In genomic region chr15:57533062-57533735, GRCh38 we compare ENCODE assay signal across 15 cellular contexts. TPM values are rescaled to one million over a fixed set of nuclear protein-coding genes. Genes with fewer than 3 reads are reported as not detected.
DNase-seq lines count a peak whose midpoint lies in the region; ATAC-seq and TF ChIP-seq lines count a peak whose summit lies in the region.
"Had no signal": no experiment of that assay in that cellular context is flagged by ENCODE, and none has a peak within 500 bp of the region (broad histone marks: within the 10 kb centered on the region; RNA-seq: fewer than 3 reads in every experiment).

No MANE protein-coding gene starts in this region.

- POLR2A ChIA-PET in RWPE1 (lab: Yijun Ruan, JAX; ENCODE audit: low non-redundant PET): no interaction called here

- H3K27ac ChIP-seq in right atrium auricular region: peak overlapping the region; percentile 8 to 32
- H3K27ac ChIP-seq in ascending aorta: peak overlapping the region; percentile 43 to 60
- H3K27ac ChIP-seq in mesodermal cell (ENCODE audit: low read depth, low read length, severe bottlenecking): peak overlapping the region; percentile 76
- H3K27ac ChIP-seq in RWPE1: no peak overlapping the region

- no peak for TF ChIP-seq CTCF in right atrium auricular region (IDR thresholded peaks at IDR 0.05)
- no peak for TF ChIP-seq CTCF in ascending aorta (IDR thresholded peaks at IDR 0.05)
- no peak for TF ChIP-seq CTCF in RWPE1 (conservative IDR thresholded peaks at IDR 0.05; ENCODE audit: low read depth)

- H3K4me1 ChIP-seq in right atrium auricular region (peaks cover 0 to 35% of the 10 kb centered on the region in 2 donors), ascending aorta (peaks cover 4 to 21% of the 10 kb centered on the region in 2 donors), mesodermal cell (ENCODE audit: control insufficient read depth, insufficient read depth, low read length, poor library complexity, severe bottlenecking) (peaks cover 19% of the 10 kb centered on the region)

- CTCF ChIA-PET in RWPE1 (lab: Yijun Ruan, JAX): interaction anchor here (0.6 to 1.5 kb wide), 3 partner anchors 9 to 26 kb away, joined by 3 to 4 read pairs (median 3); no protein-coding TSS in a partner anchor

- H3K27me3 ChIP-seq in right atrium auricular region: no peaks in the 10 kb centered on the region
- no peaks in the 10 kb centered on the region for H3K27me3 ChIP-seq in ascending aorta

- H3K36me3 ChIP-seq in right atrium auricular region (no peaks in the 10 kb centered on the region), ascending aorta (no peaks in the 10 kb centered on the region), mesodermal cell (ENCODE audit: control insufficient read depth, insufficient read depth, low read length) (peaks cover 94% of the 10 kb centered on the region)
- H3K36me3 ChIP-seq: HAP-1 had no signal

- intact Hi-C loops in left ventricle myocardium superior (cut with micrococcal nuclease) (no loop called here), ascending aorta (cut with DNase I) (loop anchor here (10.0 kb wide), 2 partner anchors 618 to 1038 kb away; partner anchors contain the start of gene TCF12)

- WGBS in mesodermal cell (ENCODE audit: insufficient coverage in 2 of 2), 2 experiments: 86 to 94% methylated on average over 7 of the region's 9 CpGs

- H3K4me3 ChIP-seq in right atrium auricular region (no peak overlapping the region), ascending aorta (no peak overlapping the region), mesodermal cell (ENCODE audit: extremely low read depth, insufficient read depth, low read length, poor library complexity, severe bottlenecking) (no peak overlapping the region)
- H3K4me3 ChIP-seq: HAP-1 had no signal

- ATAC-seq in left ventricle myocardium superior: no peak
- ATAC-seq in HG02588 (IDR thresholded peaks at IDR 0.05; ENCODE audit: unreplicated experiment): no peak
- ATAC-seq: CD8-positive, alpha-beta T cell; PC-3; SK-N-SH treated with all-trans-retinoic acid at 6 μM for 48 hours had no signal

- H3K9me3 ChIP-seq in right atrium auricular region (no peaks in the 10 kb centered on the region), ascending aorta (no peaks in the 10 kb centered on the region), mesodermal cell (ENCODE audit: control insufficient read depth, low read length) (peaks cover 5% of the 10 kb centered on the region)
- H3K9me3 ChIP-seq: HAP-1 had no signal

- no peak for DNase-seq in right atrium auricular region (ENCODE audit: low spot score)
- no peak for DNase-seq in left ventricle myocardium superior
- DNase-seq in ascending aorta (ENCODE audit: low spot score in 2 of 2): no peak
- DNase-seq in SHP77 (lab: John Stamatoyannopoulos, UW): no peak
- no peak for DNase-seq in RWPE1 (ENCODE audit: low spot score)
- DNase-seq: CD8-positive, alpha-beta T cell; DMS 273 treated with DMSO at 0.1 percent for 48 hours; EL; NCI-H187 treated with DMSO at 0.1 percent for 48 hours; NCI-H526; PC-3 had no signal

RNA-seq across cellular contexts. Expression of gene MYZAP, which starts 58.5 kb away (rescaled TPM):
- total RNA-seq in right atrium auricular region (100 to 1,000 TPM; 305 to 491 TPM), left ventricle myocardium superior (930 TPM), ascending aorta (7.6 TPM)
- polyA plus RNA-seq in mesodermal cell (2013, experiment 1 of 2): 12.3 TPM
- 7.7 TPM for polyA plus RNA-seq in mesodermal cell (2013, experiment 2 of 2)

Comparison
In these comparisons a context has a peak if more than half of its experiments do, and no peak if none do; other contexts are left out.
1. RNA of gene MYZAP, which starts 58.5 kb away (total RNA-seq): 930 TPM in left ventricle myocardium superior (single experiment) and 305 to 491 TPM in right atrium auricular region; 7.6 TPM in ascending aorta (single experiment); every median in the first group is over 10 times any median in the second.